ENCODE assay signal across 20 cellular contexts in the genomic region with DNA sequence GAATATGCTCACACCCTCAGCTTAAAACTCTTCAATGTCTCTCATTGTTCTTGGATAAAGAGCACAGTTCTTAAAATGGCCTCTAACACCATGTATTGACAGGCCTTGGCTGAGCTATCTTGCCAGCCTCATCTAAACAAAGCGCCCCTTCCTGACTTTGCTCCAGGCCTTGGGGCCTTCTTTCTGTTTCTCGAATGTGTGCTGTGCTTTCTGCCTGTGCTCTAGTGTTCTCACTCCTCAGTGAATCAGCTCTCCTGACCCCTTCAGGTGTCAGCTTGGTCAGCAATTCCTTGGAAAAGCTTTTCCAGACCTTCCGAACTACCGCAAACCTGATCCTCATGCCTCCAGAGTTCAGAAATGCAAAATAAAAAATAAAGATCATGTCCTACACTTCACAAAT.
DNase-seq lines count a peak whose midpoint lies in the region; ATAC-seq and TF ChIP-seq lines count a peak whose summit lies in the region.
"Had no signal": no experiment of that assay in that cellular context is flagged by ENCODE, and none has a peak within 500 bp of the region (broad histone marks: within the 10 kb centered on the region; RNA-seq: fewer than 3 reads in every experiment).

No MANE protein-coding gene starts in this region.

- no peak overlapping the region for H3K4me2 ChIP-seq in GM23338
- H3K4me2 ChIP-seq: BLaER1 treated with 17β-estradiol and CSF1 and Interleukin-3, amounts not matched to agents 10 nM and 100 nM had no signal

- H3F3A ChIP-seq in GM23338 (replicated peaks; ENCODE audit: low read depth): no peaks in the 10 kb centered on the region

- no peaks in the 10 kb centered on the region for H3K4me1 Mint-ChIP-seq in GM23338
- no peaks in the 10 kb centered on the region for H3K4me1 Mint-ChIP-seq in WTC11
- H3K4me1 Mint-ChIP-seq: B cell, IgD-negative memory B cell had no signal

- no peaks in the 10 kb centered on the region for H3K9me3 ChIP-seq in neuron (ENCODE audit: low read length)
- H3K9me3 ChIP-seq: BLaER1 treated with 17β-estradiol and CSF1 and Interleukin-3, amounts not matched to agents 10 nM and 100 nM had no signal

- DNase-seq in GM23338 (ENCODE audit: low spot score) (peak; percentile 35), WTC11 (ENCODE audit: low spot score) (no peak), iPS-NIHi7 (ENCODE audit: extremely low spot score) (peak; percentile 17), NCI-H524 treated with DMSO at 0.1 percent for 48 hours (lab: John Stamatoyannopoulos, UW) (no peak)
- DNase-seq: 8988T; Calu3; CD8-positive, alpha-beta T cell; DMS79 treated with DMSO at 0.1 percent for 48 hours; GF-D8; GOT3; HCEC 1CT; KBM-7 had no signal

- H3K36me3 ChIP-seq in GM23338 (ENCODE audit: insufficient read depth) (no peaks in the 10 kb centered on the region), neuron (ENCODE audit: insufficient read depth, low read length) (no peaks in the 10 kb centered on the region)
- H3K36me3 ChIP-seq: BLaER1 treated with 17β-estradiol and CSF1 and Interleukin-3, amounts not matched to agents 10 nM and 100 nM had no signal

- CTCF ChIA-PET in WTC11 (lab: Charles Lee): interaction anchor here (0.5 to 1.5 kb wide), 4 partner anchors 13 to 528 kb away, joined by 3 to 8 read pairs (median 4); no protein-coding TSS in a partner anchor

- H3K36me3 Mint-ChIP-seq in GM23338 (ENCODE audit: low read depth) (no peaks in the 10 kb centered on the region), WTC11 (no peaks in the 10 kb centered on the region)
- H3K36me3 Mint-ChIP-seq: CD8-positive, alpha-beta T cell; IgD-negative memory B cell had no signal

- no peaks in the 10 kb centered on the region for H3K79me2 ChIP-seq in GM23338 (replicated peaks; ENCODE audit: insufficient read depth)

- peak; percentile 79 for ATAC-seq in GM23338
- peak; percentile 84 for ATAC-seq in WTC11
- no peak for ATAC-seq in HG02981 (IDR thresholded peaks at IDR 0.05; ENCODE audit: unreplicated experiment)
- no peak for ATAC-seq in GM19023 (IDR thresholded peaks at IDR 0.05; ENCODE audit: unreplicated experiment)
- no peak for ATAC-seq in HG03432 (IDR thresholded peaks at IDR 0.05; ENCODE audit: unreplicated experiment)
- ATAC-seq: CD8-positive, alpha-beta T cell; HepG2 had no signal

- H3K4me1 ChIP-seq in GM23338 (ENCODE audit: insufficient read depth): no peaks in the 10 kb centered on the region
- no peaks in the 10 kb centered on the region for H3K4me1 ChIP-seq in neuron (ENCODE audit: insufficient read depth, low read length)
- H3K4me1 ChIP-seq: BLaER1 treated with 17β-estradiol and CSF1 and Interleukin-3, amounts not matched to agents 10 nM and 100 nM had no signal

- peak overlapping the region; percentile 93 for H2AFZ ChIP-seq in GM23338
- peak overlapping the region; percentile 55 for H2AFZ ChIP-seq in neuron (ENCODE audit: low read depth, low read length)

- no peaks in the 10 kb centered on the region for H3K27me3 Mint-ChIP-seq in GM23338 (ENCODE audit: insufficient read depth, low read depth, poor library complexity)
- no peaks in the 10 kb centered on the region for H3K27me3 Mint-ChIP-seq in WTC11 (ENCODE audit: low read depth)
- H3K27me3 Mint-ChIP-seq: B cell, IgD-negative memory B cell had no signal

- POLR2A ChIA-PET in WTC11 (lab: Charles Lee): no interaction called here

- H3K9me3 Mint-ChIP-seq in GM23338 (no peaks in the 10 kb centered on the region), WTC11 (no peaks in the 10 kb centered on the region)
- H3K9me3 Mint-ChIP-seq: IgD-negative memory B cell had no signal

- H3K4me3 ChIP-seq in GM23338 (no peak overlapping the region), neuron (ENCODE audit: low read length) (no peak overlapping the region)
- H3K4me3 ChIP-seq: BLaER1 treated with 17β-estradiol and CSF1 and Interleukin-3, amounts not matched to agents 10 nM and 100 nM had no signal

- no peaks in the 10 kb centered on the region for H3K9me2 ChIP-seq in GM23338 (ENCODE audit: insufficient read depth)

- H3K27me3 ChIP-seq in GM23338 (ENCODE audit: insufficient read depth) (no peaks in the 10 kb centered on the region), neuron (ENCODE audit: insufficient read depth, low read length) (no peaks in the 10 kb centered on the region)
- H3K27me3 ChIP-seq: BLaER1 treated with 17β-estradiol and CSF1 and Interleukin-3, amounts not matched to agents 10 nM and 100 nM had no signal

- H3K4me3 Mint-ChIP-seq in GM23338 (no peak overlapping the region), WTC11 (no peak overlapping the region)
- H3K4me3 Mint-ChIP-seq: B cell; CD8-positive, alpha-beta T cell; IgD-negative memory B cell had no signal

- TF ChIP-seq CTCF in GM23338 (conservative IDR thresholded peaks at IDR 0.05; ENCODE audit: low read depth in 2 of 2) (0 out of 4 replicates have a peak, but pooled peaks of 1 of the 2 experiments have one; percentile 11), WTC11 (IDR thresholded peaks at IDR 0.05) (no peak)

- peak overlapping the region; percentile 56 for H3K27ac ChIP-seq in GM23338 (ENCODE audit: low read depth)
- H3K27ac ChIP-seq: BLaER1 treated with 17β-estradiol and CSF1 and Interleukin-3, amounts not matched to agents 10 nM and 100 nM had no signal

- H4K20me1 ChIP-seq in GM23338 (replicated peaks; ENCODE audit: insufficient read depth): no peaks in the 10 kb centered on the region
- H4K20me1 ChIP-seq: BLaER1 treated with 17β-estradiol and CSF1 and Interleukin-3, amounts not matched to agents 10 nM and 100 nM had no signal

- H3K27ac Mint-ChIP-seq in GM23338 (peak overlapping the region; percentile 74), WTC11 (peak overlapping the region; percentile 55)
- H3K27ac Mint-ChIP-seq: B cell; CD8-positive, alpha-beta T cell; IgD-negative memory B cell had no signal

TF ChIP-seq in GM23338, 12 proteins besides CTCF, POLR2A, EP300 and RAD21 (continues in another document):
- no peak for TF ChIP-seq EZH2phosphoT487 (IDR thresholded peaks at IDR 0.05; ENCODE audit: unreplicated experiment)
- TF ChIP-seq ZNF114 (CRISPR knock-in tag; IDR thresholded peaks at IDR 0.05): no peak
- TF ChIP-seq STAT1 (IDR thresholded peaks at IDR 0.05; ENCODE audit: unreplicated experiment): no peak
- TF ChIP-seq EZH2 (IDR thresholded peaks at IDR 0.05; ENCODE audit: low read depth, unreplicated experiment): no peak
- TF ChIP-seq POLR2AphosphoS5 (IDR thresholded peaks at IDR 0.05; ENCODE audit: low read depth): no peak
- no peak for TF ChIP-seq REST (IDR thresholded peaks at IDR 0.05; ENCODE audit: unreplicated experiment)

TF ChIP-seq in WTC11, 78 proteins besides CTCF, POLR2A, EP300 and RAD21:
- TF ChIP-seq TCF7 (CRISPR knock-in tag; IDR thresholded peaks at IDR 0.05; ENCODE audit: low read depth): no peak
- TF ChIP-seq, protein P1, sequence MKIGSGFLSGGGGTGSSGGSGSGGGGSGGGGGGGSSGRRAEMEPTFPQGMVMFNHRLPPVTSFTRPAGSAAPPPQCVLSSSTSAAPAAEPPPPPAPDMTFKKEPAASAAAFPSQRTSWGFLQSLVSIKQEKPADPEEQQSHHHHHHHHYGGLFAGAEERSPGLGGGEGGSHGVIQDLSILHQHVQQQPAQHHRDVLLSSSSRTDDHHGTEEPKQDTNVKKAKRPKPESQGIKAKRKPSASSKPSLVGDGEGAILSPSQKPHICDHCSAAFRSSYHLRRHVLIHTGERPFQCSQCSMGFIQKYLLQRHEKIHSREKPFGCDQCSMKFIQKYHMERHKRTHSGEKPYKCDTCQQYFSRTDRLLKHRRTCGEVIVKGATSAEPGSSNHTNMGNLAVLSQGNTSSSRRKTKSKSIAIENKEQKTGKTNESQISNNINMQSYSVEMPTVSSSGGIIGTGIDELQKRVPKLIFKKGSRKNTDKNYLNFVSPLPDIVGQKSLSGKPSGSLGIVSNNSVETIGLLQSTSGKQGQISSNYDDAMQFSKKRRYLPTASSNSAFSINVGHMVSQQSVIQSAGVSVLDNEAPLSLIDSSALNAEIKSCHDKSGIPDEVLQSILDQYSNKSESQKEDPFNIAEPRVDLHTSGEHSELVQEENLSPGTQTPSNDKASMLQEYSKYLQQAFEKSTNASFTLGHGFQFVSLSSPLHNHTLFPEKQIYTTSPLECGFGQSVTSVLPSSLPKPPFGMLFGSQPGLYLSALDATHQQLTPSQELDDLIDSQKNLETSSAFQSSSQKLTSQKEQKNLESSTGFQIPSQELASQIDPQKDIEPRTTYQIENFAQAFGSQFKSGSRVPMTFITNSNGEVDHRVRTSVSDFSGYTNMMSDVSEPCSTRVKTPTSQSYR (CRISPR knock-in tag; IDR thresholded peaks at IDR 0.05): no peak
- no peak for TF ChIP-seq CBFB (CRISPR knock-in tag; IDR thresholded peaks at IDR 0.05; ENCODE audit: low read depth)
- TF ChIP-seq, protein P2, sequence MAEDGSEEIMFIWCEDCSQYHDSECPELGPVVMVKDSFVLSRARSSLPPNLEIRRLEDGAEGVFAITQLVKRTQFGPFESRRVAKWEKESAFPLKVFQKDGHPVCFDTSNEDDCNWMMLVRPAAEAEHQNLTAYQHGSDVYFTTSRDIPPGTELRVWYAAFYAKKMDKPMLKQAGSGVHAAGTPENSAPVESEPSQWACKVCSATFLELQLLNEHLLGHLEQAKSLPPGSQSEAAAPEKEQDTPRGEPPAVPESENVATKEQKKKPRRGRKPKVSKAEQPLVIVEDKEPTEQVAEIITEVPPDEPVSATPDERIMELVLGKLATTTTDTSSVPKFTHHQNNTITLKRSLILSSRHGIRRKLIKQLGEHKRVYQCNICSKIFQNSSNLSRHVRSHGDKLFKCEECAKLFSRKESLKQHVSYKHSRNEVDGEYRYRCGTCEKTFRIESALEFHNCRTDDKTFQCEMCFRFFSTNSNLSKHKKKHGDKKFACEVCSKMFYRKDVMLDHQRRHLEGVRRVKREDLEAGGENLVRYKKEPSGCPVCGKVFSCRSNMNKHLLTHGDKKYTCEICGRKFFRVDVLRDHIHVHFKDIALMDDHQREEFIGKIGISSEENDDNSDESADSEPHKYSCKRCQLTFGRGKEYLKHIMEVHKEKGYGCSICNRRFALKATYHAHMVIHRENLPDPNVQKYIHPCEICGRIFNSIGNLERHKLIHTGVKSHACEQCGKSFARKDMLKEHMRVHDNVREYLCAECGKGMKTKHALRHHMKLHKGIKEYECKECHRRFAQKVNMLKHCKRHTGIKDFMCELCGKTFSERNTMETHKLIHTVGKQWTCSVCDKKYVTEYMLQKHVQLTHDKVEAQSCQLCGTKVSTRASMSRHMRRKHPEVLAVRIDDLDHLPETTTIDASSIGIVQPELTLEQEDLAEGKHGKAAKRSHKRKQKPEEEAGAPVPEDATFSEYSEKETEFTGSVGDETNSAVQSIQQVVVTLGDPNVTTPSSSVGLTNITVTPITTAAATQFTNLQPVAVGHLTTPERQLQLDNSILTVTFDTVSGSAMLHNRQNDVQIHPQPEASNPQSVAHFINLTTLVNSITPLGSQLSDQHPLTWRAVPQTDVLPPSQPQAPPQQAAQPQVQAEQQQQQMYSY (CRISPR knock-in tag; IDR thresholded peaks at IDR 0.05): peak; percentile 48
- no peak for TF ChIP-seq IRF2 (CRISPR knock-in tag; IDR thresholded peaks at IDR 0.05; ENCODE audit: borderline replicate concordance, low read depth)
- TF ChIP-seq ZNF671 (CRISPR knock-in tag; IDR thresholded peaks at IDR 0.05): no peak

Comparison
In these comparisons a context has a peak if more than half of its experiments do, and no peak if none do; other contexts are left out.
1. ATAC-seq: peak in GM23338 (single experiment) and WTC11 (single experiment); none in HG02981 (single experiment), GM19023 (single experiment) and HG03432 (single experiment).
2. DNase-seq: peak in GM23338 (single experiment) and iPS-NIHi7 (single experiment); none in WTC11 (single experiment) and NCI-H524 treated with DMSO at 0.1 percent for 48 hours (single experiment).